8 cellular contexts compared by ENCODE assay signal in the genomic region with DNA sequence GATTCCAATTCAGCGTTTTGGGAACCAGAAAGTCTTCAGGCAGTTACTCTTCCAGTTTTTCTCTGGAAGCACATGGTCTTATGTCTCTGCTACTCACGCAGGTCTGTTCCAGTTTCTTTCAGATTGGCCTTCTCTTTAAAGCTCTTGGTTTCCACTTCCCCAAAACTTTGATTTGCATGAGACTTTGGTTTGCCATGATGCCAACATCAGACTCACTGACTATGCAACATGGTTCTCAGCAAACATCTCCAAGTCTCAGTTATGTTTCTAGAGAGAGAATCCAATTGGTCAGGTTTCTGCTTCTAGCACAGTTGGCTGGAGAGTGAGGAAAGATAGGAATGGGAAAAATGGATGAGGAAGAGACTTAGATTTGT. TPM values are rescaled to one million over a fixed set of nuclear protein-coding genes. Genes with fewer than 3 reads are reported as not detected.
DNase-seq lines count a peak whose midpoint lies in the region; ATAC-seq, FAIRE-seq and TF ChIP-seq lines count a peak whose summit lies in the region.

No MANE protein-coding gene starts in this region.

- TF ChIP-seq CTCF in mesothelial cell of epicardium (IDR thresholded peaks at IDR 0.05; ENCODE audit: unreplicated experiment) = no peak

- H3K4me1 Mint-ChIP-seq in dendritic cell treated with granulocyte-macrophage colony-stimulating factor and Interleukin-4, amounts not matched to agents 40 ng/mL and 50 ng/mL, for 4 days (ENCODE audit: low read depth) = peaks cover 42% of the 10 kb centered on the region
- H3K4me1 Mint-ChIP-seq in mesothelial cell of epicardium = peaks cover 39% of the 10 kb centered on the region

- no peak overlapping the region for H3K27ac ChIP-seq in right cardiac atrium (ENCODE audit: low read length)

- peak overlapping the region; percentile 7 for H3K4me3 Mint-ChIP-seq in dendritic cell treated with granulocyte-macrophage colony-stimulating factor and Interleukin-4, amounts not matched to agents 40 ng/mL and 50 ng/mL, for 4 days
- no peak overlapping the region for H3K4me3 Mint-ChIP-seq in mesothelial cell of epicardium

- H3K9me3 ChIP-seq in right cardiac atrium (ENCODE audit: control insufficient read depth, low read length) = no peaks in the 10 kb centered on the region

- no peak for DNase-seq in GM12892 (ENCODE audit: insufficient read length)
- no peak for DNase-seq in right cardiac atrium
- no peak for DNase-seq in islet precursor cell
- DNase-seq in NCI-H748 treated with DMSO at 0.1 percent for 48 hours (lab: John Stamatoyannopoulos, UW) = no peak
- DNase-seq in mesothelial cell of epicardium (ENCODE audit: low spot score in 2 of 2, unreplicated experiment in 2 of 2) = no peak

- WGBS in right cardiac atrium = 80% methylated on average over 2 of the region's 2 CpGs

- no peaks in the 10 kb centered on the region for H3K27me3 ChIP-seq in right cardiac atrium (ENCODE audit: control insufficient read depth, insufficient read depth)

- TF ChIP-seq POLR2A in GM12892 (IDR thresholded peaks at IDR 0.05; ENCODE audit: low read depth, low read length) = peak; percentile 92

- peaks cover 22% of the 10 kb centered on the region for H3K36me3 Mint-ChIP-seq in dendritic cell treated with granulocyte-macrophage colony-stimulating factor and Interleukin-4, amounts not matched to agents 40 ng/mL and 50 ng/mL, for 4 days (ENCODE audit: low read depth)
- no peaks in the 10 kb centered on the region for H3K36me3 Mint-ChIP-seq in mesothelial cell of epicardium

- H3K4me3 ChIP-seq in right cardiac atrium (ENCODE audit: low read length) = no peak overlapping the region

- H3K9me3 Mint-ChIP-seq in dendritic cell treated with granulocyte-macrophage colony-stimulating factor and Interleukin-4, amounts not matched to agents 40 ng/mL and 50 ng/mL, for 4 days = no peaks in the 10 kb centered on the region
- H3K9me3 Mint-ChIP-seq in mesothelial cell of epicardium = peaks cover 13% of the 10 kb centered on the region

- FAIRE-seq in GM12892 (lab: Jason Lieb, UNC) = peak; percentile 87

- no peaks in the 10 kb centered on the region for H3K27me3 Mint-ChIP-seq in dendritic cell treated with granulocyte-macrophage colony-stimulating factor and Interleukin-4, amounts not matched to agents 40 ng/mL and 50 ng/mL, for 4 days
- H3K27me3 Mint-ChIP-seq in mesothelial cell of epicardium (ENCODE audit: low read depth) = no peaks in the 10 kb centered on the region

- ATAC-seq in GM19438 (IDR thresholded peaks at IDR 0.05; ENCODE audit: low read depth, unreplicated experiment) = peak; percentile 19
- ATAC-seq in HG03558 (IDR thresholded peaks at IDR 0.05; ENCODE audit: extremely low read depth, unreplicated experiment) = peak; percentile 28
- no peak for ATAC-seq in right cardiac atrium

- peaks cover 2% of the 10 kb centered on the region for H3K4me1 ChIP-seq in right cardiac atrium (ENCODE audit: control insufficient read depth, insufficient read depth, low read length)

- intact Hi-C loops in dendritic cell treated with granulocyte-macrophage colony-stimulating factor and Interleukin-4, amounts not matched to agents 40 ng/mL and 50 ng/mL, for 4 days (cut with micrococcal nuclease) = loop anchor here (5.0 to 10.0 kb wide), 2 partner anchors 230 to 1602 kb away; a partner anchor contains a TSS
- intact Hi-C loops in right cardiac atrium (cut with DNase I) = no loop called here

- peak overlapping the region; percentile 84 for H3K27ac Mint-ChIP-seq in dendritic cell treated with granulocyte-macrophage colony-stimulating factor and Interleukin-4, amounts not matched to agents 40 ng/mL and 50 ng/mL, for 4 days
- H3K27ac Mint-ChIP-seq in mesothelial cell of epicardium = no peak overlapping the region

RNA-seq across cellular contexts. Expression of a gene that starts 3.1 kb away (rescaled TPM):
- polyA plus RNA-seq in GM12892 (2012; ENCODE audit: missing spikeins) = 28.5 TPM
- total RNA-seq in right cardiac atrium (10 to 100 TPM; 30.2 to 41.3 (median 37.2) TPM), mesothelial cell of epicardium (33.9 to 35.1 TPM (median 34.9 TPM) in 3 replicates)
- polyA plus RNA-seq in right cardiac atrium = 7.6 TPM

Comparison
In these comparisons a context has a peak if more than half of its experiments do, and no peak if none do; other contexts are left out.
1. ATAC-seq: peak in GM19438 (single experiment) and HG03558 (single experiment); none in right cardiac atrium (0 of 2).